Comparison of ENCODE assay signal across 30 cellular contexts in the genomic region with DNA sequence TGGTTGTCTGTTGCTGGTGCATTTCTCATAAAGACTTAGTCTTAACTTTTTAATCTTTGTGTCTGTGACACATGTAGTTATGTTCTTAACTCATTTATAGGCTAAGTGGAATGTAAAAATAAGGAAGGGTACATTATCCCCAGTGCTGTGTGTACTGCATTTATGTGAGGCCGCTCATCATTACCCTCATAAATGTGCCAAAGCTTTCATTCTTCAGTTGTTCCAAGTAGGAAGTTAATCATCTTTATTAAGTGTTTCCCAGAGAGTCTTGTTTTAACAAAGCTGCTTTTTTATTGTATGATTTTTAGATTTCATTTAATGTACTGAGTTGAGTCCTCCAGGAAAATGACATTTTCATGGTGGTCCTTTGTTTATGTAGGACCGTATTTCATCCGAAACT.
"Had no signal": no experiment of that assay in that cellular context is flagged by ENCODE, and none has a peak within 500 bp of the region (broad histone marks: within the 10 kb centered on the region; RNA-seq: fewer than 3 reads in every experiment).

No MANE protein-coding gene starts in this region.

- H3K27me3 ChIP-seq: ascending aorta, body of pancreas, MG63 had no signal

- DNase-seq: activated B cell treated with CpG ODN at 0.5 μM for 24 hours; activated CD4-positive, alpha-beta memory T cell treated with anti-CD3 and anti-CD28 coated beads for 36 hours; activated CD4-positive, alpha-beta T cell treated with anti-CD3 and anti-CD28 coated beads for 1 hour; activated CD4-positive, alpha-beta T cell treated with anti-CD3 and anti-CD28 coated beads, Interleukin-2, amount 10 ng/mL, durations not matched to agents 7 days and 5 days; activated CD8-positive, alpha-beta memory T cell treated with anti-CD3 and anti-CD28 coated beads for 24 hours; activated effector memory CD4-positive, alpha-beta T cell treated with anti-CD3 and anti-CD28 coated beads, Interleukin-2, amount 50 U/mL, for 16 hours; activated naive CD4-positive, alpha-beta T cell treated with Interleukin-2 at 50 U/mL for 16 hours; activated naive CD8-positive, alpha-beta T cell treated with anti-CD3 and anti-CD28 coated beads, Interleukin-2, amount 50 U/mL, for 24 hours; activated T-cell treated with anti-CD3 and anti-CD28 coated beads, Interleukin-2, amount 50 U/mL, for 4 hours; amniotic stem cell; body of pancreas; KG1; MG63; MV-4-11; NCI-H1092 treated with DMSO at 0.1 percent for 48 hours; NCI-H1417 treated with DMSO at 0.1 percent for 48 hours; NCI-H1694; NCI-H2029 treated with DMSO at 0.1 percent for 48 hours; NCI-H510A treated with DMSO at 0.1 percent for 48 hours; NCI-H69; NK-92 treated with Interleukin-12 subunit alpha and Interleukin-12 subunit beta, amount 100 ng/mL, for 24 hours; SHP77 treated with DMSO at 0.1 percent for 48 hours; T-cell; T-helper 2 cell; T1000 had no signal

- FAIRE-seq: bronchial epithelial cell, RCC 7860, TTC549 had no signal

- H3K4me3 ChIP-seq: ascending aorta, body of pancreas, MG63 had no signal

- H3K36me3 ChIP-seq: ascending aorta, MG63 had no signal

- H3K27ac ChIP-seq: ascending aorta, body of pancreas had no signal

- H3K9me3 ChIP-seq: ascending aorta, body of pancreas, MG63 had no signal

- H3K4me1 ChIP-seq: ascending aorta, body of pancreas had no signal

- ATAC-seq: activated naive CD4-positive, alpha-beta T cell treated with anti-CD3 and anti-CD28 coated beads, Interleukin-2, amount 50 U/mL, for 72 hours; activated naive CD8-positive, alpha-beta T cell treated with anti-CD3 and anti-CD28 coated beads, Interleukin-2, amount 50 U/mL, for 24 hours; activated T-cell treated with anti-CD3 and anti-CD28 coated beads, Interleukin-2, amount 50 U/mL, for 4 hours; body of pancreas; T-cell had no signal
